ENCODE assay signal across 16 cellular contexts in genomic region chr20:12798286-12798685, GRCh38.
DNase-seq lines count a peak whose midpoint lies in the region; ATAC-seq, FAIRE-seq and TF ChIP-seq lines count a peak whose summit lies in the region.
"Had no signal": no experiment of that assay in that cellular context is flagged by ENCODE, and none has a peak within 500 bp of the region (broad histone marks: within the 10 kb centered on the region; RNA-seq: fewer than 3 reads in every experiment).

No MANE protein-coding gene starts in this region.

- H3K18ac ChIP-seq in H1 (ENCODE audit: extremely low read depth, low read length) = no peak overlapping the region

- H3K27me3 Mint-ChIP-seq in neural progenitor cell (ENCODE audit: insufficient read depth, low read depth) = peaks cover 2% of the 10 kb centered on the region
- H3K27me3 Mint-ChIP-seq: CD4-positive, CD25-positive, alpha-beta regulatory T cell; IgD-negative memory B cell had no signal

- TF ChIP-seq CTCF in HepG2 (CRISPR knock-in tag; IDR thresholded peaks at IDR 0.05) (no peak), right lobe of liver (IDR thresholded peaks at IDR 0.05) (no peak), H1 (IDR thresholded peaks at IDR 0.05; ENCODE audit: control extremely low read depth in 1 of 3, insufficient read depth in 1 of 3, low read depth in 1 of 3, low read length in 3 of 3) (peak; percentile 15 to 41 (median 40); a peak in 3 of 4 replicates), neural progenitor cell (IDR thresholded peaks at IDR 0.05) (no peak)

- no peak overlapping the region for H3K14ac ChIP-seq in H1 (ENCODE audit: insufficient read length)

- CTCF ChIA-PET in HepG2 (lab: Yijun Ruan, JAX; ENCODE audit: low intra/inter-chr PET ratio, low total read pairs) (no interaction called here), H1 (lab: Charles Lee; ENCODE audit: partially characterized antibody) (interaction anchor here (0.8 to 1.6 kb wide), 2 partner anchors 40 to 138 kb away, joined by 3 to 4 read pairs; no protein-coding TSS in a partner anchor)

- H3K79me2 ChIP-seq in HepG2 (ENCODE audit: insufficient read depth, low read length) = no peaks in the 10 kb centered on the region
- H3K79me2 ChIP-seq in H1 (ENCODE audit: control insufficient read depth in 1 of 2, insufficient read depth in 2 of 2, low read length in 2 of 2) = no peaks in the 10 kb centered on the region
- H3K79me2 ChIP-seq in neural progenitor cell (ENCODE audit: low read depth) = no peaks in the 10 kb centered on the region

- no peak overlapping the region for H3K27ac Mint-ChIP-seq in neural progenitor cell
- H3K27ac Mint-ChIP-seq: CD4-positive, CD25-positive, alpha-beta regulatory T cell; IgD-negative memory B cell had no signal

- H3K4me2 ChIP-seq in HepG2 (ENCODE audit: low read depth, low read length) (no peak overlapping the region), H1 (ENCODE audit: insufficient read depth in 1 of 2, low read depth in 2 of 2, low read length in 2 of 2) (no peak overlapping the region), neural progenitor cell (no peak overlapping the region)
- H3K4me2 ChIP-seq: BLaER1 had no signal

- BruUV-seq in HepG2 (replicated peaks; lab: Mats Ljungman, UMichigan) = no TSS peak

- TF ChIP-seq RAD21 in HepG2 (CRISPR knock-in tag; IDR thresholded peaks at IDR 0.05) = no peak
- peak; percentile 18 to 35; a peak in 3 of 4 replicates for TF ChIP-seq RAD21 in H1 (IDR thresholded peaks at IDR 0.05 in 1 of 2, conservative IDR thresholded peaks at IDR 0.05 in 1 of 2; ENCODE audit: low read depth in 2 of 2, low read length in 2 of 2)

- H3K27ac ChIP-seq in HepG2 (ENCODE audit: extremely low read length, insufficient read depth, low read length) = no peak overlapping the region
- no peak overlapping the region for H3K27ac ChIP-seq in right lobe of liver
- H3K27ac ChIP-seq in H1 (ENCODE audit: low read depth, low read length) = no peak overlapping the region
- H3K27ac ChIP-seq in iPS DF 6.9 (ENCODE audit: low read length) = no peak overlapping the region
- H3K27ac ChIP-seq in neural progenitor cell = no peak overlapping the region
- H3K27ac ChIP-seq: BLaER1 had no signal

- H3K36me3 ChIP-seq in HepG2 (replicated peaks in 1 of 2; ENCODE audit: control insufficient read depth in 1 of 2, insufficient read depth in 2 of 2, low read length in 2 of 2) = no peaks in the 10 kb centered on the region
- no peaks in the 10 kb centered on the region for H3K36me3 ChIP-seq in right lobe of liver
- H3K36me3 ChIP-seq in H1 (ENCODE audit: control insufficient read depth in 2 of 4, insufficient read depth in 4 of 4, low read length in 3 of 4) = no peaks in the 10 kb centered on the region
- H3K36me3 ChIP-seq in iPS DF 6.9 (ENCODE audit: control insufficient read depth, insufficient read depth, low read length) = no peaks in the 10 kb centered on the region
- H3K36me3 ChIP-seq in neural progenitor cell = no peaks in the 10 kb centered on the region
- H3K36me3 ChIP-seq: BLaER1 had no signal

- no peak overlapping the region for H3K4ac ChIP-seq in H1 (replicated peaks; ENCODE audit: insufficient read length, low read depth, low read length)

- H3K23me2 ChIP-seq in H1 (ENCODE audit: low read depth, low read length) = no peaks in the 10 kb centered on the region

- no peak overlapping the region for H2BK15ac ChIP-seq in H1 (ENCODE audit: low read length)

- H3K4me1 Mint-ChIP-seq in neural progenitor cell = no peaks in the 10 kb centered on the region
- H3K4me1 Mint-ChIP-seq: CD4-positive, CD25-positive, alpha-beta regulatory T cell; IgD-negative memory B cell had no signal

- H3K23ac ChIP-seq in H1 (ENCODE audit: insufficient read length) = no peak overlapping the region

- FAIRE-seq in HepG2 (lab: Jason Lieb, UNC) (no peak), H1 (lab: Jason Lieb, UNC) (peak; percentile 85)
- FAIRE-seq: G401.6, GM12891 had no signal

- H4K8ac ChIP-seq in H1 (ENCODE audit: extremely low read depth, insufficient read depth, low read length) = no peak overlapping the region

- H3K4me3 ChIP-seq in HepG2 (replicated peaks in 1 of 3; ENCODE audit: insufficient read depth in 1 of 3, low read depth in 2 of 3, low read length in 3 of 3) = no peak overlapping the region
- H3K4me3 ChIP-seq in right lobe of liver = no peak overlapping the region
- no peak overlapping the region for H3K4me3 ChIP-seq in H1 (ENCODE audit: extremely low read depth in 1 of 4, insufficient read depth in 2 of 4, low read depth in 3 of 4, low read length in 4 of 4)
- H3K4me3 ChIP-seq in iPS DF 6.9 (ENCODE audit: low read length) = no peak overlapping the region
- no peak overlapping the region for H3K4me3 ChIP-seq in neural progenitor cell
- H3K4me3 ChIP-seq: BLaER1 had no signal

- DNase-seq in HepG2 (ENCODE audit: low spot score) = no peak
- DNase-seq in right lobe of liver = no peak
- DNase-seq in H1 (ENCODE audit: low read depth in 1 of 2, low spot score in 2 of 2) = peak; percentile 2 to 45
- DNase-seq in iPS DF 6.9 (ENCODE audit: low read depth, low spot score) = peak; percentile 5
- DNase-seq in neural progenitor cell (ENCODE audit: low spot score) = peak; percentile 8
- no peak for DNase-seq in Right ventricle myocardium inferior (ENCODE audit: missing footprints)
- no peak for DNase-seq in NCI-H524 (lab: John Stamatoyannopoulos, UW)
- DNase-seq: 8988T; AML-193; CD4-positive, CD25-positive, alpha-beta regulatory T cell; DMS79 had no signal

- H3K4me1 ChIP-seq in HepG2 (ENCODE audit: insufficient read depth, low read length) = no peaks in the 10 kb centered on the region
- H3K4me1 ChIP-seq in right lobe of liver = no peaks in the 10 kb centered on the region
- peaks cover 0 to 3% (median 1%) of the 10 kb centered on the region in 4 experiments; a peak in 2 of 7 replicates for H3K4me1 ChIP-seq in H1 (replicated peaks in 1 of 4; ENCODE audit: control insufficient read depth in 3 of 4, insufficient read depth in 4 of 4, low read length in 3 of 4)
- peaks cover 2% of the 10 kb centered on the region; the same call in 1 of the 2 replicates for H3K4me1 ChIP-seq in iPS DF 6.9 (ENCODE audit: control insufficient read depth, insufficient read depth, low read length)
- no peaks in the 10 kb centered on the region for H3K4me1 ChIP-seq in neural progenitor cell
- H3K4me1 ChIP-seq: BLaER1 had no signal

- H2BK20ac ChIP-seq in H1 (ENCODE audit: low read length) = no peak overlapping the region

- no peak overlapping the region for H2BK5ac ChIP-seq in H1 (ENCODE audit: low read depth, low read length)

- peak; percentile 67 for ATAC-seq in HepG2
- no peak for ATAC-seq in right lobe of liver
- ATAC-seq in Right ventricle myocardium inferior = no peak
- no peak for ATAC-seq in GM18519 (IDR thresholded peaks at IDR 0.05; ENCODE audit: low FRiP score, unreplicated experiment)

- in situ Hi-C loops in HepG2 (cut with HindIII; ENCODE audit: extremely low pct_ligation_motif_present, low pct_unique_long_range_greater_than_20kb) = no loop called here

- H2BK12ac ChIP-seq in H1 (ENCODE audit: low read depth, low read length) = no peak overlapping the region

- 5% methylated on average over 4 of the region's 4 CpGs for WGBS in HepG2 (ENCODE audit: low lambda C conversion rate)
- 16% methylated on average over 4 of the region's 4 CpGs for WGBS in right lobe of liver (ENCODE audit: insufficient coverage, low coverage, low lambda C conversion rate, missing lambda C conversion rate)
- 63% methylated on average over 4 of the region's 4 CpGs; no CpG with 5 or more reads in 1 of the 2 experiments for WGBS in H1 (ENCODE audit: extremely low coverage in 1 of 2, insufficient coverage in 1 of 2, insufficient read length in 1 of 2, insufficient replicate concordance in 2 of 2, low coverage in 1 of 2, low lambda C conversion rate in 2 of 2, missing lambda C conversion rate in 1 of 2), 2 experiments
- no CpG with 5 or more reads among the region's 4 CpGs for WGBS in iPS DF 6.9 (ENCODE audit: insufficient coverage, insufficient read length)

- H3K4me3 Mint-ChIP-seq in neural progenitor cell = no peak overlapping the region
- H3K4me3 Mint-ChIP-seq: CD4-positive, CD25-positive, alpha-beta regulatory T cell; IgD-negative memory B cell had no signal

- no peaks in the 10 kb centered on the region for H3K36me3 Mint-ChIP-seq in neural progenitor cell
- H3K36me3 Mint-ChIP-seq: CD4-positive, CD25-positive, alpha-beta regulatory T cell; IgD-negative memory B cell had no signal

- H4K20me1 ChIP-seq in HepG2 (ENCODE audit: insufficient read depth, low read length) (no peaks in the 10 kb centered on the region), H1 (replicated peaks in 1 of 2; ENCODE audit: control insufficient read depth in 1 of 2, insufficient read depth in 2 of 2, low read length in 2 of 2) (no peaks in the 10 kb centered on the region), neural progenitor cell (ENCODE audit: low read depth) (no peaks in the 10 kb centered on the region)
- H4K20me1 ChIP-seq: BLaER1 had no signal

- POLR2A ChIA-PET in HepG2 (lab: Yijun Ruan, JAX) = no interaction called here
- POLR2A ChIA-PET in H1 (lab: Charles Lee; ENCODE audit: partially characterized antibody) = no interaction called here

- H3K27me3 ChIP-seq in HepG2 (ENCODE audit: control insufficient read depth in 1 of 2, insufficient read depth in 2 of 2, low read length in 2 of 2) (no peaks in the 10 kb centered on the region), right lobe of liver (no peaks in the 10 kb centered on the region), H1 (replicated peaks in 1 of 4; ENCODE audit: control insufficient read depth in 3 of 4, extremely low read depth in 1 of 4, insufficient read depth in 3 of 4, low read length in 3 of 4) (no peaks in the 10 kb centered on the region), iPS DF 6.9 (ENCODE audit: control insufficient read depth, insufficient read depth, low read length) (no peaks in the 10 kb centered on the region), neural progenitor cell (no peaks in the 10 kb centered on the region)
- H3K27me3 ChIP-seq: BLaER1 had no signal

- H4K91ac ChIP-seq in H1 (replicated peaks; ENCODE audit: insufficient read length, low read length) = no peak overlapping the region

- no peaks in the 10 kb centered on the region for H3K79me1 ChIP-seq in H1 (ENCODE audit: low read depth, low read length)

- no peaks in the 10 kb centered on the region for H3F3A ChIP-seq in neural progenitor cell (ENCODE audit: low read depth)

- no peaks in the 10 kb centered on the region for H3K9me3 ChIP-seq in HepG2 (ENCODE audit: low read length)
- H3K9me3 ChIP-seq in right lobe of liver = no peaks in the 10 kb centered on the region
- H3K9me3 ChIP-seq in H1 (ENCODE audit: insufficient read depth in 2 of 2, low read depth in 1 of 2, low read length in 1 of 2) = no peaks in the 10 kb centered on the region
- no peaks in the 10 kb centered on the region for H3K9me3 ChIP-seq in iPS DF 6.9 (ENCODE audit: control insufficient read depth, insufficient read depth, low read length)
- no peaks in the 10 kb centered on the region for H3K9me3 ChIP-seq in neural progenitor cell (ENCODE audit: low read depth)
- H3K9me3 ChIP-seq: BLaER1 had no signal

- no peaks in the 10 kb centered on the region for H3K9me3 Mint-ChIP-seq in neural progenitor cell

- TF ChIP-seq POLR2A in HepG2 (IDR thresholded peaks at IDR 0.05; ENCODE audit: insufficient read depth in 1 of 2, low read depth in 2 of 2, low read length in 2 of 2) (no peak), right lobe of liver (IDR thresholded peaks at IDR 0.05) (no peak), H1 (IDR thresholded peaks at IDR 0.05; ENCODE audit: control extremely low read depth in 1 of 2, low read depth in 2 of 2, low read length in 2 of 2) (no peak)

- H2AFZ ChIP-seq in HepG2 (ENCODE audit: low read length) = no peak overlapping the region
- peak overlapping the region; percentile 35 for H2AFZ ChIP-seq in H1 (ENCODE audit: low read length)
- no peak overlapping the region for H2AFZ ChIP-seq in neural progenitor cell (replicated peaks)

- H2AK5ac ChIP-seq in H1 (ENCODE audit: low read depth, low read length) = no peak overlapping the region

- H3K9ac ChIP-seq in HepG2 (ENCODE audit: insufficient read depth, low read depth, low read length) (no peak overlapping the region), H1 (replicated peaks in 1 of 4; ENCODE audit: extremely low read depth in 1 of 4, low read depth in 3 of 4, low read length in 3 of 4) (no peak overlapping the region), neural progenitor cell (no peak overlapping the region)
- H3K9ac ChIP-seq: BLaER1 had no signal

- no peak overlapping the region for H3K56ac ChIP-seq in H1 (replicated peaks; ENCODE audit: insufficient read length, low read depth, low read length)

- intact Hi-C loops in HepG2 (cut with micrococcal nuclease; ENCODE audit: unreplicated experiment) (no loop called here), right lobe of liver (cut with DNase I) (no loop called here), Right ventricle myocardium inferior (cut with DNase I) (no loop called here)

- H2BK120ac ChIP-seq in H1 (replicated peaks; ENCODE audit: low read depth, low read length) = no peak overlapping the region

- no peak overlapping the region for H4K5ac ChIP-seq in H1 (ENCODE audit: insufficient read length, low read depth, low read length)

- TF ChIP-seq EP300 in HepG2 (IDR thresholded peaks at IDR 0.05; ENCODE audit: low read depth in 2 of 2, low read length in 2 of 2) (no peak), HepG2 (CRISPR knock-in tag; IDR thresholded peaks at IDR 0.05; ENCODE audit: borderline replicate concordance) (no peak), H1 (IDR thresholded peaks at IDR 0.05; ENCODE audit: borderline replicate concordance in 1 of 2, low read depth in 2 of 2, low read length in 2 of 2) (no peak)

Comparison
In these comparisons a context has a peak if more than half of its experiments do, and no peak if none do; other contexts are left out.
1. DNase-seq: peak in H1 (2 of 2), iPS DF 6.9 (single experiment) and neural progenitor cell (single experiment); none in HepG2 (single experiment), right lobe of liver (0 of 3), Right ventricle myocardium inferior (single experiment) and NCI-H524 (0 of 2).
2. CTCF ChIP-seq: peak in H1 (3 of 3); none in HepG2 (single experiment), right lobe of liver (0 of 4) and neural progenitor cell (single experiment).
3. Of the 41 proteins assayed by ChIP-seq in both HepG2 and H1: peak only in HepG2: none; only in H1: CTCF and RAD21; in both: none; in neither: 39.